In the genomic region with DNA sequence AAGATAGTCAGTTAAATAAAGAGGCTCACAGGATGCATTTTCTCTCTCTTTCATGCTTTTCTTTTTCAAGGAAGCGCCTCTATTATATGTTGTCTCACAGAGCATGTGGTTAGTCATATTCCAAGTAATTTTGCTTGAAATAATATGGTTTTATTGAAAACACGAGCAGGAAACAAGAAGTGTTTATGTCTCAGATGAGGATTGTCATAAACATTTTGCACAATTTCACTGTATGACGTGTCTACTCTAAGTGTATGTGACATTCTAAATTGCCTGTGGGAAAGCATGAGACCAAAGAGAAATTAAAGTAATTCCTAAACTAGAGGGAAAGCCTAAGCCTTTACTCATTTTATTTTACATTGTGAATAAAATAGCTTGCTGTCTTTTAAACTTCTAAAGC, we compare ENCODE assay signal across 20 cellular contexts.
"Had no signal": no experiment of that assay in that cellular context is flagged by ENCODE, and none has a peak within 500 bp of the region (broad histone marks: within the 10 kb centered on the region; RNA-seq: fewer than 3 reads in every experiment).

No MANE protein-coding gene starts in this region.

- H3K9me3 ChIP-seq: SJCRH30 had no signal

- H3K36me3 ChIP-seq: SJCRH30 had no signal

- H3K4me1 ChIP-seq: SJCRH30 had no signal

- H3K4me3 ChIP-seq: SJCRH30, SK-N-MC had no signal

- DNase-seq: KBM-7, MV-4-11, NCI-H1048, NCI-H1105, NCI-H1436, NCI-H187, NCI-H2029, NCI-H2081 treated with DMSO at 0.1 percent for 48 hours, NCI-H2171, NCI-H226, NCI-H446, NCI-H510A treated with DMSO at 0.1 percent for 48 hours, NCI-H526, NCI-H748 treated with DMSO at 0.1 percent for 48 hours, PC-3, SHP77 treated with DMSO at 0.1 percent for 48 hours, SJCRH30 had no signal

- ATAC-seq: Panc1, PC-3, Right ventricle myocardium inferior had no signal

- H3K27me3 ChIP-seq: SJCRH30 had no signal

- H3K27ac ChIP-seq: SJCRH30, SK-N-MC had no signal
